Comparison of ENCODE assay signal across 34 cellular contexts in the genomic region with DNA sequence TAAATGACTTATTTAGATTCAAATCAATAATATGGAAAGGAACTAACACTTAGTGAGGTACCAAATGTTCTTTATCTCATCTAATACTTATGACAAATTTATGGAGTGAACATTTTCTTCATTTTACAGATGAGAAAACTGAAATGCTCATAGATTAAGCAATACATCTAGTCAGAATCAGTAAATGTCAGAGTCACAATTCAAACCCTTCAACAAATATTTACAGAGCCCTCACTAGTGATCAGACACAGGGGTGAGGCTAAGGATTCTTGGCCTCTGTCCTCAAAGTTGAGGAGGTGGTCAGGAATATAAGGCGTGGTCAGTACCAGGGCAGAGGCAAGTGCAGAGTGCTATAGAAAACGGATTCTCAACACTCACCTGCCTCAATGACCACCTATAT. TPM values are rescaled to one million over a fixed set of nuclear protein-coding genes. Genes with fewer than 3 reads are reported as not detected.
"Had no signal": no experiment of that assay in that cellular context is flagged by ENCODE, and none has a peak within 500 bp of the region (broad histone marks: within the 10 kb centered on the region; RNA-seq: fewer than 3 reads in every experiment).

No MANE protein-coding gene starts in this region.

- H3K36me3 ChIP-seq: adrenal gland, cardiac muscle cell had no signal

- ATAC-seq: activated CD8-positive, alpha-beta T cell treated with anti-CD3 and anti-CD28 coated beads for 36 hours; activated naive CD4-positive, alpha-beta T cell treated with anti-CD3 and anti-CD28 coated beads, Interleukin-2, amount 50 U/mL, for 72 hours; activated T-cell treated with anti-CD3 and anti-CD28 coated beads, Interleukin-2, amount 50 U/mL, for 4 hours; activated T-cell treated with anti-CD3 and anti-CD28 coated beads, Interleukin-2, amount 50 U/mL, for 72 hours; activated T-helper 17 cell treated with anti-CD3 and anti-CD28 coated beads, Interleukin-2, amount 50 U/mL, for 72 hours had no signal

- H3K4me3 ChIP-seq: adrenal gland, cardiac muscle cell had no signal

- H3K27ac ChIP-seq: adrenal gland, cardiac muscle cell, VCaP had no signal

- DNase-seq: activated B cell treated with CpG ODN at 0.5 μM for 24 hours; activated CD4-positive, alpha-beta memory T cell treated with anti-CD3 and anti-CD28 coated beads for 36 hours; activated CD4-positive, alpha-beta T cell treated with anti-CD3 and anti-CD28 coated beads for 4 hours; activated CD4-positive, alpha-beta T cell treated with anti-CD3 and anti-CD28 coated beads, Interleukin-2, amount 10 ng/mL, durations not matched to agents 24 days and 14 days; activated CD4-positive, alpha-beta T cell treated with anti-CD3 and anti-CD28 coated beads, Interleukin-2, amount 50 U/mL, for 1 hour; activated CD4-positive, alpha-beta T cell treated with anti-CD3 and anti-CD28 coated beads, Interleukin-2, amount 50 U/mL, for 4 hours; activated CD4-positive, CD25-positive, alpha-beta regulatory T cell treated with anti-CD3 and anti-CD28 coated beads, Interleukin-2, amount 50 U/mL, for 72 hours; activated CD8-positive, alpha-beta memory T cell treated with anti-CD3 and anti-CD28 coated beads, Interleukin-2, amount 50 U/mL, for 4 hours; activated CD8-positive, alpha-beta T cell treated with anti-CD3 and anti-CD28 coated beads for 36 hours; activated effector memory CD4-positive, alpha-beta T cell treated with anti-CD3 and anti-CD28 coated beads, Interleukin-2, amount 50 U/mL, for 16 hours; activated gamma-delta T cell treated with Interleukin-2 at 50 U/mL for 16 hours; activated naive CD4-positive, alpha-beta T cell; activated naive CD4-positive, alpha-beta T cell treated with anti-CD3 and anti-CD28 coated beads for 36 hours; activated naive CD4-positive, alpha-beta T cell treated with anti-CD3 and anti-CD28 coated beads, Interleukin-2, amount 50 U/mL, for 16 hours; activated naive CD8-positive, alpha-beta T cell treated with anti-CD3 and anti-CD28 coated beads for 36 hours; activated T-cell treated with anti-CD3 and anti-CD28 coated beads for 4 hours; activated T-cell treated with anti-CD3 and anti-CD28 coated beads, Interleukin-2, amount 50 U/mL, for 1 hour; activated T-cell treated with anti-CD3 and anti-CD28 coated beads, Interleukin-2, amount 50 U/mL, for 4 hours; activated T-cell treated with anti-CD3 and anti-CD28 coated beads, Interleukin-2, amount 50 U/mL, for 72 hours; adrenal gland; amniotic stem cell; aorta; caudate nucleus; SW 1271; T-helper 1 cell; T-helper 2 cell; T-helper 9 cell had no signal

- H3K27me3 ChIP-seq: adrenal gland had no signal

- H3K9me3 ChIP-seq: adrenal gland had no signal

- H3K4me1 ChIP-seq: adrenal gland had no signal

RNA-seq across cellular contexts. Expression of a gene that starts 54.8 kb away (rescaled TPM):
- total RNA-seq: activated B cell treated with CpG ODN at 0.5 μM for 24 hours; activated CD4-positive, alpha-beta T cell treated with anti-CD3 and anti-CD28 coated beads, Interleukin-2, amount 10 ng/mL, durations not matched to agents 24 days and 14 days; activated naive CD8-positive, alpha-beta T cell treated with anti-CD3 and anti-CD28 coated beads for 36 hours; activated T-helper 1 cell treated with anti-CD3 and anti-CD28 coated beads, Interleukin-12 subunit alpha, Interleukin-12 subunit beta, Interleukin-2, Interleukin-4 antibody, amounts not matched to agents 30 ng/mL and 10 ng/mL and 1 ng/mL, durations not matched to agents 14 hours and 24 hours and 36 hours had no signal
- polyA plus RNA-seq: cardiac muscle cell had no signal

RNA-seq across cellular contexts. Expression of a gene that starts 54.9 kb away (rescaled TPM):
- total RNA-seq: activated B cell treated with CpG ODN at 0.5 μM for 24 hours; activated CD4-positive, alpha-beta memory T cell treated with anti-CD3 and anti-CD28 coated beads for 36 hours; activated CD4-positive, alpha-beta T cell treated with anti-CD3 and anti-CD28 coated beads, Interleukin-2, amount 10 ng/mL, durations not matched to agents 24 days and 14 days; activated CD8-positive, alpha-beta memory T cell treated with anti-CD3 and anti-CD28 coated beads for 36 hours; activated CD8-positive, alpha-beta T cell treated with anti-CD3 and anti-CD28 coated beads for 36 hours; activated naive CD4-positive, alpha-beta T cell treated with anti-CD3 and anti-CD28 coated beads for 36 hours; activated naive CD4-positive, alpha-beta T cell treated with anti-CD3 and anti-CD28 coated beads, Interleukin-2, amount 50 U/mL, for 72 hours; activated naive CD8-positive, alpha-beta T cell treated with anti-CD3 and anti-CD28 coated beads for 36 hours; activated T-cell treated with anti-CD3 and anti-CD28 coated beads, Interleukin-2, amount 50 U/mL, for 4 hours; activated T-cell treated with anti-CD3 and anti-CD28 coated beads, Interleukin-2, amount 50 U/mL, for 72 hours; activated T-helper 1 cell treated with anti-CD3 and anti-CD28 coated beads, Interleukin-12 subunit alpha, Interleukin-12 subunit beta, Interleukin-2, Interleukin-4 antibody, amounts not matched to agents 30 ng/mL and 10 ng/mL and 1 ng/mL, durations not matched to agents 14 hours and 24 hours and 36 hours; activated T-helper 17 cell treated with anti-CD3 and anti-CD28 coated beads, Interleukin-2, amount 50 U/mL, for 72 hours; bronchial epithelial cell; cardiac muscle cell had no signal
- polyA plus RNA-seq: cardiac muscle cell had no signal
